In the genomic region with DNA sequence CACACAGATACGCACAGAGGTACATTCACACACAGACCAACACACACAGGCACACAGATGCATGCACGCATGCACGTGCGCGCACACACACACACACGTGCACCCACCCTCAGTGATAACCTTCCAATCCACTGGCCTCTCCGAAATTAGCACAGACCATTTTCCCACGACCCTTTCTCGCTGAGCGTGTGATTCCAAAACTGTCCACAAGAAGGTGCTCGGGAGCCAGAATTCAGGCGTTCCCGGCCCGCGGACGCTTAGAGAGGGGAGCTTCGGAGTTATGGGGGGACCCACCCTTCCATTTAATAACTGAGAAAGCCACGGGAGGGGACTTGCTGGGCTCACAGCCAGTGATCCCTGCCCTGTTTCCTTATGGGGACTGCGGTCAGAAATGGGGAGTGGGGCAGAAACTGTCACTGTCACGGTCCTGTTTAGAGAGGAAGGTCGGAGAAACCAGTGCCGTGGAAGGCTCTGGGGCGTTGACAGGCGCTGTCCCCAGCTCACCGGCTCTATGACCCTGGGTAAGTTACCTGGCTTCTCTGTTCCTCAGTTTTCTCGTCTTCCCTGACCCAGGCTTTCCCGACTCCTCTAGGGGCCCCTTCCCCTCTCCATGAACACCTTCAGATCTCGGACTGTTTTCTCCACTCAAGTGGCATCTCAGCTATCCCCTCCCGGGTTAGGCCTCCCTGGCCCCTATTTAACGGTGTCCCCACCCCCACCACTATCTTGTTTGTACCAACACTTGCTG, we compare ENCODE assay signal across 9 cellular contexts. TPM values are rescaled to one million over a fixed set of nuclear protein-coding genes. Genes with fewer than 3 reads are reported as not detected.
DNase-seq lines count a peak whose midpoint lies in the region; ATAC-seq and TF ChIP-seq lines count a peak whose summit lies in the region.
"Had no signal": no experiment of that assay in that cellular context is flagged by ENCODE, and none has a peak within 500 bp of the region (broad histone marks: within the 10 kb centered on the region; RNA-seq: fewer than 3 reads in every experiment).

No MANE protein-coding gene starts in this region.

- no peak overlapping the region for H3K27ac ChIP-seq in CD4-positive, CD25-positive, alpha-beta regulatory T cell (ENCODE audit: insufficient read depth, low read length, poor library complexity, severe bottlenecking)
- H3K27ac ChIP-seq: epithelial cell of prostate had no signal

- no peaks in the 10 kb centered on the region for H3K27me3 ChIP-seq in CD4-positive, CD25-positive, alpha-beta regulatory T cell (ENCODE audit: control insufficient read depth, insufficient read depth, low read length)

- peak; percentile 47 to 67 (median 66) for DNase-seq in CD4-positive, CD25-positive, alpha-beta regulatory T cell
- peak; percentile 81 for DNase-seq in OCI-M1 (lab: John Stamatoyannopoulos, UW)
- DNase-seq in activated T-cell treated with anti-CD3 and anti-CD28 coated beads, Interleukin-2, amount 50 U/mL, for 4 hours, result peak; percentile 63
- DNase-seq in fibroblast of mammary gland (ENCODE audit: low read depth), result peak; percentile 42
- peak; percentile 64 for DNase-seq in natural killer cell
- peak; percentile 55 for DNase-seq in stimulated activated naive B cell treated with anti-CD40 and anti-IgM and Interleukin-4, amounts not matched to agents 10 μg/mL and 1 μg/mL and 100 μg/mL, for 72 hours

- TF ChIP-seq CTCF in fibroblast of mammary gland (conservative IDR thresholded peaks at IDR 0.05; ENCODE audit: control insufficient read depth, insufficient read depth, low read depth, low read length) (peak; percentile 85), natural killer cell (IDR thresholded peaks at IDR 0.05) (peak; percentile 40)

- peak overlapping the region; percentile 86 for H3K4me3 ChIP-seq in CD4-positive, CD25-positive, alpha-beta regulatory T cell (ENCODE audit: low read depth, low read length)
- H3K4me3 ChIP-seq in fibroblast of mammary gland (ENCODE audit: control insufficient read depth, low read depth, low read length), result peak overlapping the region; percentile 53

- no peaks in the 10 kb centered on the region for H3K36me3 Mint-ChIP-seq in CD4-positive, CD25-positive, alpha-beta regulatory T cell
- H3K36me3 Mint-ChIP-seq in activated T-cell treated with anti-CD3 and anti-CD28 coated beads, Interleukin-2, amount 50 U/mL, for 4 hours (ENCODE audit: insufficient read depth), result no peaks in the 10 kb centered on the region
- H3K36me3 Mint-ChIP-seq in natural killer cell, result no peaks in the 10 kb centered on the region
- H3K36me3 Mint-ChIP-seq in stimulated activated naive B cell treated with anti-CD40 and anti-IgM and Interleukin-4, amounts not matched to agents 10 μg/mL and 1 μg/mL and 100 μg/mL, for 72 hours, result no peaks in the 10 kb centered on the region

- H3K9me3 Mint-ChIP-seq in CD4-positive, CD25-positive, alpha-beta regulatory T cell, result no peaks in the 10 kb centered on the region
- no peaks in the 10 kb centered on the region for H3K9me3 Mint-ChIP-seq in activated T-cell treated with anti-CD3 and anti-CD28 coated beads, Interleukin-2, amount 50 U/mL, for 4 hours
- no peaks in the 10 kb centered on the region for H3K9me3 Mint-ChIP-seq in natural killer cell
- H3K9me3 Mint-ChIP-seq in stimulated activated naive B cell treated with anti-CD40 and anti-IgM and Interleukin-4, amounts not matched to agents 10 μg/mL and 1 μg/mL and 100 μg/mL, for 72 hours, result no peaks in the 10 kb centered on the region

- peak; percentile 77 to 79 for ATAC-seq in CD4-positive, CD25-positive, alpha-beta regulatory T cell (ENCODE audit: low read depth in 2 of 2)
- ATAC-seq in GM19328 (IDR thresholded peaks at IDR 0.05; ENCODE audit: unreplicated experiment) (peak; percentile 54), HG03571 (IDR thresholded peaks at IDR 0.05; ENCODE audit: unreplicated experiment) (peak; percentile 48), natural killer cell (peak; percentile 71 to 79 (median 78))
- peak; percentile 80 for ATAC-seq in activated T-cell treated with anti-CD3 and anti-CD28 coated beads, Interleukin-2, amount 50 U/mL, for 4 hours
- peak; percentile 85 to 86 for ATAC-seq in stimulated activated naive B cell treated with anti-CD40 and anti-IgM and Interleukin-4, amounts not matched to agents 10 μg/mL and 1 μg/mL and 100 μg/mL, for 72 hours (replicated peaks)

- H3K27me3 Mint-ChIP-seq in CD4-positive, CD25-positive, alpha-beta regulatory T cell, result peaks cover 7% of the 10 kb centered on the region
- no peaks in the 10 kb centered on the region for H3K27me3 Mint-ChIP-seq in activated T-cell treated with anti-CD3 and anti-CD28 coated beads, Interleukin-2, amount 50 U/mL, for 4 hours (ENCODE audit: low read depth)
- peaks cover 0 to 3% of the 10 kb centered on the region in 2 donors for H3K27me3 Mint-ChIP-seq in natural killer cell (ENCODE audit: low read depth in 2 of 2)
- peaks cover 11 to 15% of the 10 kb centered on the region in 2 donors for H3K27me3 Mint-ChIP-seq in stimulated activated naive B cell treated with anti-CD40 and anti-IgM and Interleukin-4, amounts not matched to agents 10 μg/mL and 1 μg/mL and 100 μg/mL, for 72 hours

- H3K9me3 ChIP-seq in CD4-positive, CD25-positive, alpha-beta regulatory T cell (ENCODE audit: control insufficient read depth in 2 of 2, low read length in 2 of 2), result no peaks in the 10 kb centered on the region

- peaks cover 27% of the 10 kb centered on the region for H3K4me1 ChIP-seq in CD4-positive, CD25-positive, alpha-beta regulatory T cell (ENCODE audit: control insufficient read depth, insufficient read depth, low read length, poor library complexity, severe bottlenecking)

- H3K36me3 ChIP-seq in CD4-positive, CD25-positive, alpha-beta regulatory T cell (ENCODE audit: control insufficient read depth, insufficient read depth, low read length), result no peaks in the 10 kb centered on the region

- H3K4me3 Mint-ChIP-seq in CD4-positive, CD25-positive, alpha-beta regulatory T cell, result peak overlapping the region; percentile 87 to 94 (median 93)
- H3K4me3 Mint-ChIP-seq in activated T-cell treated with anti-CD3 and anti-CD28 coated beads, Interleukin-2, amount 50 U/mL, for 4 hours, result peak overlapping the region; percentile 92
- H3K4me3 Mint-ChIP-seq in natural killer cell, result peak overlapping the region; percentile 99
- H3K4me3 Mint-ChIP-seq in stimulated activated naive B cell treated with anti-CD40 and anti-IgM and Interleukin-4, amounts not matched to agents 10 μg/mL and 1 μg/mL and 100 μg/mL, for 72 hours, result peak overlapping the region; percentile 89 to 91

- peak overlapping the region in 2 of 3 donors; percentile 72 to 83 for H3K27ac Mint-ChIP-seq in CD4-positive, CD25-positive, alpha-beta regulatory T cell
- H3K27ac Mint-ChIP-seq in natural killer cell, result peak overlapping the region; percentile 83 to 88
- peak overlapping the region; percentile 34 for H3K27ac Mint-ChIP-seq in stimulated activated naive B cell treated with anti-CD40 and anti-IgM and Interleukin-4, amounts not matched to agents 10 μg/mL and 1 μg/mL and 100 μg/mL, for 72 hours

- peaks cover 7 to 27% (median 14%) of the 10 kb centered on the region in 4 donors for H3K4me1 Mint-ChIP-seq in CD4-positive, CD25-positive, alpha-beta regulatory T cell
- H3K4me1 Mint-ChIP-seq in activated T-cell treated with anti-CD3 and anti-CD28 coated beads, Interleukin-2, amount 50 U/mL, for 4 hours (ENCODE audit: low read depth), result peaks cover 25% of the 10 kb centered on the region
- H3K4me1 Mint-ChIP-seq in natural killer cell, result peaks cover 15% of the 10 kb centered on the region in 2 donors
- H3K4me1 Mint-ChIP-seq in stimulated activated naive B cell treated with anti-CD40 and anti-IgM and Interleukin-4, amounts not matched to agents 10 μg/mL and 1 μg/mL and 100 μg/mL, for 72 hours, result peaks cover 13 to 16% of the 10 kb centered on the region in 2 donors

- intact Hi-C loops in natural killer cell (cut with micrococcal nuclease), result loop anchor here (5.0 kb wide), 1 partner anchor 429 kb away; no protein-coding TSS in a partner anchor

RNA-seq across cellular contexts. Expression of gene SLC35C1, which starts 33.6 kb away (rescaled TPM):
- total RNA-seq in CD4-positive, CD25-positive, alpha-beta regulatory T cell, result 8.1 TPM
- 10 to 100 TPM in 3 of 4 donors, 1 to 10 TPM in 1; 9.2 to 18.4 (median 13.6) TPM for polyA plus RNA-seq in CD4-positive, CD25-positive, alpha-beta regulatory T cell
- 10 to 100 TPM; 14.7 to 17.5 (median 15.8) TPM for total RNA-seq in activated T-cell treated with anti-CD3 and anti-CD28 coated beads, Interleukin-2, amount 50 U/mL, for 4 hours
- 10 to 100 TPM in 1 of 3 donors, 1 to 10 TPM in 2; 7.1 to 11.9 (median 9.5) TPM for total RNA-seq in natural killer cell

Comparison
In these comparisons a context has a peak if more than half of its experiments do, and no peak if none do; other contexts are left out.
1. H3K27ac Mint-ChIP-seq: peak in every context shown above with its lines; median percentile 86 in natural killer cell; 78 in CD4-positive, CD25-positive, alpha-beta regulatory T cell; 34 in stimulated activated naive B cell treated with anti-CD40 and anti-IgM and Interleukin-4, amounts not matched to agents 10 μg/mL and 1 μg/mL and 100 μg/mL, for 72 hours.